ENCODE assay signal across 8 cellular contexts in the genomic region with DNA sequence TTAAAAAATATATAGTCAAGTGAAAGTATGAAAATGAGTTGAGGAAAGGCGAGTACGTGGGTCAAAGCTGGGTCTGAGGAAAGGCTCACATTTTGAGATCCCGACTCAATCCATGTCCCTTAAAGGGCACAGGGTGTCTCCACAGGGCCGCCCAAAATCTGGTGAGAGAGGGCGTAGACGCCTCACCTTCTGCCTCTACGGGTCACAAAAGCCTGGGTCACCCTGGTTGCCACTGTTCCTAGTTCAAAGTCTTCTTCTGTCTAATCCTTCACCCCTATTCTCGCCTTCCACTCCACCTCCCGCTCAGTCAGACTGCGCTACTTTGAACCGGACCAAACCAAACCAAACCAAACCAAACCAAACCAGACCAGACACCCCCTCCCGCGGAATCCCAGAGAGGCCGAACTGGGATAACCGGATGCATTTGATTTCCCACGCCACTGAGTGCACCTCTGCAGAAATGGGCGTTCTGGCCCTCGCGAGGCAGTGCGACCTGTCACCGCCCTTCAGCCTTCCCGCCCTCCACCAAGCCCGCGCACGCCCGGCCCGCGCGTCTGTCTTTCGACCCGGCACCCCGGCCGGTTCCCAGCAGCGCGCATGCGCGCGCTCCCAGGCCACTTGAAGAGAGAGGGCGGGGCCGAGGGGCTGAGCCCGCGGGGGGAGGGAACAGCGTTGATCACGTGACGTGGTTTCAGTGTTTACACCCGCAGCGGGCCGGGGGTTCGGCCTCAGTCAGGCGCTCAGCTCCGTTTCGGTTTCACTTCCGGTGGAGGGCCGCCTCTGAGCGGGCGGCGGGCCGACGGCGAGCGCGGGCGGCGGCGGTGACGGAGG. TPM values are rescaled to one million over a fixed set of nuclear protein-coding genes. Genes with fewer than 3 reads are reported as not detected.
DNase-seq lines count a peak whose midpoint lies in the region; ATAC-seq, FAIRE-seq and TF ChIP-seq lines count a peak whose summit lies in the region.

Gene FMR1 (plus strand): TSS at position 728 of the 831 bp plus-strand sequence. CDS start 261 bp downstream, outside the sequence.

- no peaks in the 10 kb centered on the region for H3K4me1 ChIP-seq in right atrium auricular region

- no peaks in the 10 kb centered on the region for H3K27me3 ChIP-seq in right atrium auricular region

- ATAC-seq in GM18502 (IDR thresholded peaks at IDR 0.05; ENCODE audit: poor library complexity, unreplicated experiment) (peak; percentile 83), HG02938 (IDR thresholded peaks at IDR 0.05; ENCODE audit: unreplicated experiment) (peak; percentile 89)

- no peak for TF ChIP-seq CTCF in right atrium auricular region (IDR thresholded peaks at IDR 0.05)

- FAIRE-seq in urothelium cell line (lab: Jason Lieb, UNC) = no peak

- H3K4me3 ChIP-seq in right atrium auricular region = peak within 1 kb of the TSS; percentile 66 to 72

- H3K27ac ChIP-seq in angular gyrus (ENCODE audit: low read depth, low read length) (peak within 1 kb of the TSS; percentile 76), right atrium auricular region (peak within 1 kb of the TSS; percentile 88 to 92)

- H3K9me3 ChIP-seq in right atrium auricular region = no peaks in the 10 kb centered on the region

- peak; percentile 82 for DNase-seq in NCI-H1694 treated with DMSO at 0.1 percent for 48 hours (lab: John Stamatoyannopoulos, UW)
- DNase-seq in T-helper 2 cell = peak; percentile 81 to 96 (median 92)
- peak; percentile 95 for DNase-seq in right atrium auricular region (ENCODE audit: low spot score)
- DNase-seq in pulmonary artery endothelial cell (ENCODE audit: low read depth, low spot score) = peak; percentile 62
- peak; percentile 82 for DNase-seq in urothelium cell line (ENCODE audit: low spot score)

- no peaks in the 10 kb centered on the region for H3K36me3 ChIP-seq in right atrium auricular region

RNA-seq across cellular contexts. Expression of gene FMR1, which starts in this region (rescaled TPM):
- total RNA-seq in right atrium auricular region = 10 to 100 TPM; 18.1 to 18.3 TPM
- total RNA-seq in pulmonary artery endothelial cell = 27.4 and 32.2 TPM in 2 replicates

Comparison
In these comparisons a context has a peak if more than half of its experiments do, and no peak if none do; other contexts are left out.
1. Peak in every context shown above with its lines: DNase-seq, ATAC-seq, H3K4me3 ChIP-seq and H3K27ac ChIP-seq.